Comparison of ENCODE assay signal across 9 cellular contexts in genomic region chr18:59067873-59068272, GRCh38.
A peak's percentile ranks its signal among the peaks of the same experiment; 100 is the strongest.
DNase-seq lines count a peak whose midpoint lies in the region; ATAC-seq and TF ChIP-seq lines count a peak whose summit lies in the region.
"Had no signal": no experiment of that assay in that cellular context is flagged by ENCODE, and none has a peak within 500 bp of the region (broad histone marks: within the 10 kb centered on the region; RNA-seq: fewer than 3 reads in every experiment).

No MANE protein-coding gene starts in this region.

- H3K4me1 Mint-ChIP-seq in Calu3 (ENCODE audit: low read depth, unreplicated experiment) = peaks cover 46% of the 10 kb centered on the region

- no peaks in the 10 kb centered on the region for H3K27me3 Mint-ChIP-seq in Calu3 (ENCODE audit: unreplicated experiment)
- H3K27me3 Mint-ChIP-seq: activated B cell treated with CpG ODN at 0.5 μM for 24 hours had no signal

- peaks cover 7% of the 10 kb centered on the region for H3K36me3 Mint-ChIP-seq in Calu3 (ENCODE audit: insufficient read depth, unreplicated experiment)

- H3K4me3 Mint-ChIP-seq in Calu3 (ENCODE audit: low read depth, unreplicated experiment) = no peak overlapping the region
- H3K4me3 Mint-ChIP-seq: activated B cell treated with CpG ODN at 0.5 μM for 24 hours had no signal

- BruUV-seq in Calu3 (replicated peaks; lab: Mats Ljungman, UMichigan) = no TSS peak

- peaks cover 2% of the 10 kb centered on the region for H3K9me3 Mint-ChIP-seq in Calu3 (ENCODE audit: low read depth, unreplicated experiment)
- H3K9me3 Mint-ChIP-seq: activated B cell treated with CpG ODN at 0.5 μM for 24 hours had no signal

- intact Hi-C loops in Calu3 (cut with micrococcal nuclease; ENCODE audit: unreplicated experiment) (loop anchor here (5.0 to 10.0 kb wide), 2 partner anchors 76 to 203 kb away; partner anchors contain the start of gene ZNF532), lower lobe of right lung (cut with DNase I) (no loop called here), sciatic nerve (cut with DNase I) (loop anchor here (5.0 kb wide), 1 partner anchor 291 kb away; no protein-coding TSS in a partner anchor)

- H3K27ac Mint-ChIP-seq in Calu3 (ENCODE audit: unreplicated experiment) = peak overlapping the region; percentile 73
- H3K27ac Mint-ChIP-seq: activated B cell treated with CpG ODN at 0.5 μM for 24 hours had no signal

- no peaks in the 10 kb centered on the region for H3K4me1 ChIP-seq in lower lobe of right lung

- ATAC-seq in lower lobe of right lung = no peak
- no peak for ATAC-seq in GM21515 (IDR thresholded peaks at IDR 0.05; ENCODE audit: unreplicated experiment)
- no peak for ATAC-seq in sciatic nerve

- TF ChIP-seq CTCF in Calu3 (IDR thresholded peaks at IDR 0.05; ENCODE audit: unreplicated experiment) = peak; percentile 66
- peak; percentile 36 for TF ChIP-seq CTCF in WI38 (IDR thresholded peaks at IDR 0.05; ENCODE audit: low read depth, low read length)
- peak; percentile 48 for TF ChIP-seq CTCF in lower lobe of right lung (IDR thresholded peaks at IDR 0.05)

- H3K27me3 ChIP-seq in lower lobe of right lung (ENCODE audit: low read depth) = no peaks in the 10 kb centered on the region

- H3K27ac ChIP-seq in lower lobe of right lung = no peak overlapping the region

- CTCF ChIA-PET in Calu3 (lab: Charles Lee) = interaction anchor here (0.9 kb wide), 1 partner anchor 299 kb away, joined by 4 read pairs; no protein-coding TSS in a partner anchor

- no peak overlapping the region for H3K4me3 ChIP-seq in WI38 (ENCODE audit: low read depth, low read length)
- H3K4me3 ChIP-seq in lower lobe of right lung = no peak overlapping the region

- no peaks in the 10 kb centered on the region for H3K9me3 ChIP-seq in lower lobe of right lung

- no peaks in the 10 kb centered on the region for H3K36me3 ChIP-seq in lower lobe of right lung

- DNase-seq in Calu3 = peak; percentile 73
- DNase-seq in H4 (ENCODE audit: low spot score) = peak; percentile 42
- DNase-seq in lower lobe of right lung = no peak
- DNase-seq in NCI-H2029 treated with DMSO at 0.1 percent for 48 hours (lab: John Stamatoyannopoulos, UW) = no peak
- no peak for DNase-seq in sciatic nerve (ENCODE audit: low spot score)
- DNase-seq in epidermal melanocyte (ENCODE audit: insufficient read length, low spot score) = no peak
- DNase-seq: activated B cell treated with CpG ODN at 0.5 μM for 24 hours had no signal

Comparison
In these comparisons a context has a peak if more than half of its experiments do, and no peak if none do; other contexts are left out.
1. DNase-seq: peak in Calu3 (single experiment) and H4 (single experiment); none in lower lobe of right lung (single experiment), NCI-H2029 treated with DMSO at 0.1 percent for 48 hours (single experiment), sciatic nerve (single experiment) and epidermal melanocyte (single experiment).
2. Peak in every context shown above with its lines, with median percentiles within 50 percentile points of each other: CTCF ChIP-seq.